ENCODE assay signal across 8 cellular contexts in genomic region chr3:57079221-57079831, GRCh38. TPM values are rescaled to one million over a fixed set of nuclear protein-coding genes. Genes with fewer than 3 reads are reported as not detected.
DNase-seq lines count a peak whose midpoint lies in the region; ATAC-seq and TF ChIP-seq lines count a peak whose summit lies in the region.

No MANE protein-coding gene starts in this region.

- H3K4me1 Mint-ChIP-seq in activated CD4-positive, alpha-beta memory T cell treated with anti-CD3 and anti-CD28 coated beads for 36 hours (ENCODE audit: low read depth) = no peaks in the 10 kb centered on the region
- peaks cover 6% of the 10 kb centered on the region for H3K4me1 Mint-ChIP-seq in activated CD4-positive, alpha-beta memory T cell treated with anti-CD3 and anti-CD28 coated beads, Interleukin-2, amount 10 ng/mL, durations not matched to agents 7 days and 5 days

- no peak overlapping the region for H3K4me3 Mint-ChIP-seq in activated CD4-positive, alpha-beta memory T cell treated with anti-CD3 and anti-CD28 coated beads for 36 hours
- H3K4me3 Mint-ChIP-seq in activated CD4-positive, alpha-beta memory T cell treated with anti-CD3 and anti-CD28 coated beads, Interleukin-2, amount 10 ng/mL, durations not matched to agents 7 days and 5 days = no peak overlapping the region

- intact Hi-C loops in activated CD4-positive, alpha-beta memory T cell treated with anti-CD3 and anti-CD28 coated beads for 36 hours (cut with micrococcal nuclease) = no loop called here
- intact Hi-C loops in lower lobe of right lung (cut with DNase I) = no loop called here

- H3K9me3 Mint-ChIP-seq in activated CD4-positive, alpha-beta memory T cell treated with anti-CD3 and anti-CD28 coated beads for 36 hours = no peaks in the 10 kb centered on the region
- H3K9me3 Mint-ChIP-seq in activated CD4-positive, alpha-beta memory T cell treated with anti-CD3 and anti-CD28 coated beads, Interleukin-2, amount 10 ng/mL, durations not matched to agents 7 days and 5 days = no peaks in the 10 kb centered on the region

- H3K36me3 Mint-ChIP-seq in activated CD4-positive, alpha-beta memory T cell treated with anti-CD3 and anti-CD28 coated beads for 36 hours = no peaks in the 10 kb centered on the region
- no peaks in the 10 kb centered on the region for H3K36me3 Mint-ChIP-seq in activated CD4-positive, alpha-beta memory T cell treated with anti-CD3 and anti-CD28 coated beads, Interleukin-2, amount 10 ng/mL, durations not matched to agents 7 days and 5 days (ENCODE audit: low read depth)

- POLR2A ChIA-PET in activated CD4-positive, alpha-beta memory T cell treated with anti-CD3 and anti-CD28 coated beads for 36 hours (lab: Charles Lee) = interaction anchor here (0.6 kb wide), 1 partner anchor 475 kb away, joined by 3 read pairs; no protein-coding TSS in a partner anchor
- POLR2A ChIA-PET in activated CD4-positive, alpha-beta memory T cell treated with anti-CD3 and anti-CD28 coated beads, Interleukin-2, amount 10 ng/mL, durations not matched to agents 7 days and 5 days (lab: Charles Lee) = no interaction called here

- H3K27ac Mint-ChIP-seq in activated CD4-positive, alpha-beta memory T cell treated with anti-CD3 and anti-CD28 coated beads for 36 hours = no peak overlapping the region
- H3K27ac Mint-ChIP-seq in activated CD4-positive, alpha-beta memory T cell treated with anti-CD3 and anti-CD28 coated beads, Interleukin-2, amount 10 ng/mL, durations not matched to agents 7 days and 5 days = no peak overlapping the region

- peak; percentile 11 for DNase-seq in activated CD4-positive, alpha-beta memory T cell treated with anti-CD3 and anti-CD28 coated beads for 36 hours
- DNase-seq in activated CD4-positive, alpha-beta memory T cell treated with anti-CD3 and anti-CD28 coated beads, Interleukin-2, amount 10 ng/mL, durations not matched to agents 7 days and 5 days = no peak
- DNase-seq in NCI-H748 (lab: John Stamatoyannopoulos, UW; ENCODE audit: unreplicated experiment) (peak; percentile 58), choroid plexus epithelial cell (ENCODE audit: low read depth) (peak; percentile 15), lower lobe of right lung (peak; percentile 56), foreskin melanocyte (no peak)

- CTCF ChIA-PET in activated CD4-positive, alpha-beta memory T cell treated with anti-CD3 and anti-CD28 coated beads for 36 hours (lab: Charles Lee) = no interaction called here
- CTCF ChIA-PET in activated CD4-positive, alpha-beta memory T cell treated with anti-CD3 and anti-CD28 coated beads, Interleukin-2, amount 10 ng/mL, durations not matched to agents 7 days and 5 days (lab: Charles Lee) = no interaction called here

- H3K4me1 ChIP-seq in lower lobe of right lung (peaks cover 9% of the 10 kb centered on the region), thymus (ENCODE audit: control insufficient read depth, insufficient read depth, low read length) (peaks cover 10% of the 10 kb centered on the region)

- H3K36me3 ChIP-seq in lower lobe of right lung = no peaks in the 10 kb centered on the region
- H3K36me3 ChIP-seq in thymus (ENCODE audit: control insufficient read depth, insufficient read depth) = no peaks in the 10 kb centered on the region

- H3K9me3 ChIP-seq in lower lobe of right lung = no peaks in the 10 kb centered on the region
- no peaks in the 10 kb centered on the region for H3K9me3 ChIP-seq in thymus (ENCODE audit: control insufficient read depth)

- ATAC-seq in lower lobe of right lung (peak; percentile 80 to 89), GM21423 (IDR thresholded peaks at IDR 0.05; ENCODE audit: unreplicated experiment) (no peak)

- no peak for TF ChIP-seq CTCF in choroid plexus epithelial cell (conservative IDR thresholded peaks at IDR 0.05; ENCODE audit: low read depth, low read length)
- no peak for TF ChIP-seq CTCF in lower lobe of right lung (IDR thresholded peaks at IDR 0.05)

- 10% methylated on average over 59 of the region's 59 CpGs for WGBS in thymus

- H3K27ac ChIP-seq in lower lobe of right lung (no peak overlapping the region), thymus (ENCODE audit: low read depth) (peak overlapping the region; percentile 36)

- peaks cover 41% of the 10 kb centered on the region for H3K27me3 Mint-ChIP-seq in activated CD4-positive, alpha-beta memory T cell treated with anti-CD3 and anti-CD28 coated beads for 36 hours
- H3K27me3 Mint-ChIP-seq in activated CD4-positive, alpha-beta memory T cell treated with anti-CD3 and anti-CD28 coated beads, Interleukin-2, amount 10 ng/mL, durations not matched to agents 7 days and 5 days = peaks cover 55% of the 10 kb centered on the region

- peaks cover 9% of the 10 kb centered on the region for H3K27me3 ChIP-seq in lower lobe of right lung (ENCODE audit: low read depth)
- peaks cover 16% of the 10 kb centered on the region for H3K27me3 ChIP-seq in thymus (ENCODE audit: control insufficient read depth, insufficient read depth)

- H3K4me3 ChIP-seq in choroid plexus epithelial cell (ENCODE audit: low read depth, low read length) = peak overlapping the region; percentile 73
- peak overlapping the region; percentile 89 for H3K4me3 ChIP-seq in lower lobe of right lung
- H3K4me3 ChIP-seq in thymus (ENCODE audit: low read length) = peak overlapping the region; percentile 66

RNA-seq across cellular contexts. Expression of gene SPATA12, which starts 18.9 kb away (rescaled TPM):
- not detected for total RNA-seq in activated CD4-positive, alpha-beta memory T cell treated with anti-CD3 and anti-CD28 coated beads for 36 hours
- total RNA-seq in activated CD4-positive, alpha-beta memory T cell treated with anti-CD3 and anti-CD28 coated beads, Interleukin-2, amount 10 ng/mL, durations not matched to agents 7 days and 5 days = not detected
- 0.15 TPM for total RNA-seq in lower lobe of right lung
- 0.07 TPM for polyA plus RNA-seq in thymus

Comparison
In these comparisons a context has a peak if more than half of its experiments do, and no peak if none do; other contexts are left out.
1. DNase-seq: peak in activated CD4-positive, alpha-beta memory T cell treated with anti-CD3 and anti-CD28 coated beads for 36 hours (single experiment), NCI-H748 (single experiment), choroid plexus epithelial cell (single experiment) and lower lobe of right lung (single experiment); none in activated CD4-positive, alpha-beta memory T cell treated with anti-CD3 and anti-CD28 coated beads, Interleukin-2, amount 10 ng/mL, durations not matched to agents 7 days and 5 days (single experiment) and foreskin melanocyte (single experiment).
2. Peak in every context shown above with its lines, with median percentiles within 50 percentile points of each other: H3K4me3 ChIP-seq.